In the genomic region with DNA sequence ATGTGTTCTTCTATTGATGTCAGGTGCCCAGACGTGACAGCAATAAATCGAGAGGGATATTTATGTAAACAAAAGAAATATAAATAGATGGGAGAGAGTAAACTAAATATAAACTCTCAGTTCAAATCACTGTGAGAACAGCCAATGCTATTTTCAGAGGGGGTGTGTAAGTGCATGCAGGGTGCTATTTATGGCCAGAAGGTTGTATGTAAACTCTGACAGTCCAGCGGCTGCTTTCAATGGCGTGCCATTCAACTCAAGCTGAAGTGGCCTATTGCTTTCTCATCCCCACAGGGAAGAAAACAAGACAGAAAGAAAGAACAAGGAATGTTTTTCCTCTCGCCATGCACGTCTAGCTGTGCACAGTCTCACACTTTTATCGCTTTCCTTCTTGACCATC, we compare ENCODE assay signal across 15 cellular contexts.
"Had no signal": no experiment of that assay in that cellular context is flagged by ENCODE, and none has a peak within 500 bp of the region (broad histone marks: within the 10 kb centered on the region; RNA-seq: fewer than 3 reads in every experiment).

No MANE protein-coding gene starts in this region.

- H3K4me3 ChIP-seq: dorsolateral prefrontal cortex, prostate gland, uterus had no signal

- H3K4me1 ChIP-seq: prostate gland, uterus had no signal

- H3K36me3 ChIP-seq: prostate gland, uterus had no signal

- H3K27me3 ChIP-seq: uterus had no signal

- H3K9me3 ChIP-seq: prostate gland, uterus had no signal

- ATAC-seq: activated naive CD8-positive, alpha-beta T cell treated with anti-CD3 and anti-CD28 coated beads, Interleukin-2, amount 50 U/mL, for 24 hours; sciatic nerve; stimulated activated effector memory CD8-positive, alpha-beta T cell treated with anti-CD3 and anti-CD28 coated beads, Interleukin-12 subunit alpha, Interleukin-12 subunit beta, amount 100 ng/mL, for 72 hours had no signal

- DNase-seq: activated CD4-positive, alpha-beta T cell treated with anti-CD3 and anti-CD28 coated beads, Interleukin-2, amount 10 ng/mL, durations not matched to agents 7 days and 5 days; activated naive CD4-positive, alpha-beta T cell; activated naive CD8-positive, alpha-beta T cell treated with anti-CD3 and anti-CD28 coated beads, Interleukin-2, amount 50 U/mL, for 24 hours; aorta; dorsolateral prefrontal cortex; endodermal cell; hippocampal formation; mesendoderm; nephron progenitor cell; stimulated activated CD4-positive, alpha-beta T cell treated with anti-CD3 and anti-CD28 coated beads, Interleukin-12 subunit alpha, Interleukin-12 subunit beta, amount 100 ng/mL, for 4 hours; stimulated activated CD4-positive, alpha-beta T cell treated with anti-CD3 and anti-CD28 coated beads, Interleukin-2, amount 100 ng/mL, for 24 hours; uterus had no signal

- H3K27ac ChIP-seq: dorsolateral prefrontal cortex, prostate gland, uterus had no signal
